1 cellular context compared by ENCODE assay signal in the genomic region with DNA sequence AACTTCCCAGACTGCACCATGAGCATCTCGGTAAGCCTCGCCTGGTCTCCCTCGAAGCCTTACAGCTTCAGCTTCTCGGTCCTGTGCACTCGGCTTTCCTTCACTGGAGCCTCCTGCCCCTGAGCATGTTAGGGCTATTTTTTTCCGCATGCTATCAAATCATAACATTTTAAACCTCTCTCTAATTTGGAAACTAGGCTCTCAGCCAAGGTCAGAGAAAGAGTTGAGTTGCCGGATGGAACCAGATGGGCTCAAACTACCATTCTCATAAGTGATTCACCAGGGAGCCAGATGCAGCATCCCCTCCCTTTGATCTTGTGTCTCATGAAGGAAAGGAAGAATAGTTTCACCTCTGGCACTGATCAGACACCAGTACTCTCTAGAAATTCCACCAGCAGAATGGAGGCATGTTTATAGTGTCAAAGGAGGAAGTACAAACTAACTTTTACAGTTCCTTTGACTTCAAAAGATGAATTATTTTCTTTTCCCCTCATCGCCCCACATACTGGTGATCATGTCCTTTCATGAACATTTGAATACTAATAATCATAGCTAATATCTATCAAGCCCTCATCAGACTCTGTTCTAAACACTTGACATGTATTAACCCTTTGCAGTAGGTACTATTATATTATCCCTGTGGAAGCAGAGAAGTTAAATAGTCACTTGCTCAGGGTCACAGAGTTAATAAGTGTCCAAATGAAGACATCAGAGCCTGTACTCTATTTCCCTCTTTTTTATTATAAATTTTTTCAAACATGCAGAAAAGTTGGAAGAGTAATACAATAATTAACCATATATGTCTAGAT.
TF ChIP-seq lines count a peak whose summit lies in the region.

No MANE protein-coding gene starts in this region.

TF ChIP-seq in HepG2, 621 proteins besides CTCF, POLR2A, EP300 and RAD21 (continued from another document):
- TF ChIP-seq ZBTB4 (CRISPR knock-in tag; IDR thresholded peaks at IDR 0.05; ENCODE audit: borderline replicate concordance) (no peak), ZNF205 (CRISPR knock-in tag; IDR thresholded peaks at IDR 0.05) (peak; percentile 20; the same call in 1 of the 2 replicates), FOXJ3 (CRISPR knock-in tag; IDR thresholded peaks at IDR 0.05; ENCODE audit: borderline replicate concordance) (peak; percentile 35; the same call in 1 of the 2 replicates), ZKSCAN8 (CRISPR knock-in tag; IDR thresholded peaks at IDR 0.05; ENCODE audit: borderline replicate concordance) (peak; percentile 36; the same call in 1 of the 2 replicates), ZNF776 (CRISPR knock-in tag; IDR thresholded peaks at IDR 0.05) (no peak), CCAR2 (optimal IDR thresholded peaks at IDR 0.05; ENCODE audit: low read depth, low read length) (no peak), NFE2L1 (CRISPR knock-in tag; IDR thresholded peaks at IDR 0.05; ENCODE audit: borderline replicate concordance) (no peak), PAXIP1 (CRISPR knock-in tag; conservative IDR thresholded peaks at IDR 0.05) (peak; percentile 53), SKI (IDR thresholded peaks at IDR 0.05; ENCODE audit: partially characterized antibody) (no peak), ARID5B (CRISPR knock-in tag; IDR thresholded peaks at IDR 0.05) (peak; percentile 46), ZKSCAN1 (IDR thresholded peaks at IDR 0.05; ENCODE audit: low read length) (no peak), SP4 (CRISPR knock-in tag; IDR thresholded peaks at IDR 0.05) (no peak), ARNT (IDR thresholded peaks at IDR 0.05) (no peak), MIXL1 (CRISPR knock-in tag; IDR thresholded peaks at IDR 0.05) (peak; percentile 39; the same call in 1 of the 2 replicates), FOSL2 (CRISPR knock-in tag; IDR thresholded peaks at IDR 0.05) (peak; percentile 59), ZNF441 (CRISPR knock-in tag; IDR thresholded peaks at IDR 0.05; ENCODE audit: borderline replicate concordance) (no peak), ZNF501 (CRISPR knock-in tag; IDR thresholded peaks at IDR 0.05) (peak; percentile 58; the same call in 1 of the 2 replicates), SP1 (IDR thresholded peaks at IDR 0.05) (no peak), SP1 (CRISPR knock-in tag; IDR thresholded peaks at IDR 0.05) (no peak), PPARG (CRISPR knock-in tag; conservative IDR thresholded peaks at IDR 0.05) (peak; percentile 62; the same call in 1 of the 2 replicates), GATAD2A (CRISPR knock-in tag; IDR thresholded peaks at IDR 0.05) (peak; percentile 86), CHD2 (IDR thresholded peaks at IDR 0.05; ENCODE audit: low read depth, low read length) (no peak), NR1H2 (CRISPR knock-in tag; IDR thresholded peaks at IDR 0.05; ENCODE audit: borderline replicate concordance, low read depth) (0 out of 2 replicates have a peak, but pooled peaks have one; percentile 26), DNMT3B (CRISPR knock-in tag; conservative IDR thresholded peaks at IDR 0.05) (no peak), ZNF570 (CRISPR knock-in tag; IDR thresholded peaks at IDR 0.05; ENCODE audit: borderline replicate concordance) (no peak), TCF7 (IDR thresholded peaks at IDR 0.05; ENCODE audit: low read depth) (peak; percentile 61), RARA (CRISPR knock-in tag; IDR thresholded peaks at IDR 0.05) (0 out of 2 replicates have a peak, but pooled peaks have one; percentile 33)
- TF ChIP-seq, protein P1, sequence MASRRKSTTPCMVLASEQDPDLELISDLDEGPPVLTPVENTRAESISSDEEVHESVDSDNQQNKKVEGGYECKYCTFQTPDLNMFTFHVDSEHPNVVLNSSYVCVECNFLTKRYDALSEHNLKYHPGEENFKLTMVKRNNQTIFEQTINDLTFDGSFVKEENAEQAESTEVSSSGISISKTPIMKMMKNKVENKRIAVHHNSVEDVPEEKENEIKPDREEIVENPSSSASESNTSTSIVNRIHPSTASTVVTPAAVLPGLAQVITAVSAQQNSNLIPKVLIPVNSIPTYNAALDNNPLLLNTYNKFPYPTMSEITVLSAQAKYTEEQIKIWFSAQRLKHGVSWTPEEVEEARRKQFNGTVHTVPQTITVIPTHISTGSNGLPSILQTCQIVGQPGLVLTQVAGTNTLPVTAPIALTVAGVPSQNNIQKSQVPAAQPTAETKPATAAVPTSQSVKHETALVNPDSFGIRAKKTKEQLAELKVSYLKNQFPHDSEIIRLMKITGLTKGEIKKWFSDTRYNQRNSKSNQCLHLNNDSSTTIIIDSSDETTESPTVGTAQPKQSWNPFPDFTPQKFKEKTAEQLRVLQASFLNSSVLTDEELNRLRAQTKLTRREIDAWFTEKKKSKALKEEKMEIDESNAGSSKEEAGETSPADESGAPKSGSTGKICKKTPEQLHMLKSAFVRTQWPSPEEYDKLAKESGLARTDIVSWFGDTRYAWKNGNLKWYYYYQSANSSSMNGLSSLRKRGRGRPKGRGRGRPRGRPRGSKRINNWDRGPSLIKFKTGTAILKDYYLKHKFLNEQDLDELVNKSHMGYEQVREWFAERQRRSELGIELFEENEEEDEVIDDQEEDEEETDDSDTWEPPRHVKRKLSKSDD (CRISPR knock-in tag; IDR thresholded peaks at IDR 0.05; ENCODE audit: low read depth), result no peak
- TF ChIP-seq, protein P2, sequence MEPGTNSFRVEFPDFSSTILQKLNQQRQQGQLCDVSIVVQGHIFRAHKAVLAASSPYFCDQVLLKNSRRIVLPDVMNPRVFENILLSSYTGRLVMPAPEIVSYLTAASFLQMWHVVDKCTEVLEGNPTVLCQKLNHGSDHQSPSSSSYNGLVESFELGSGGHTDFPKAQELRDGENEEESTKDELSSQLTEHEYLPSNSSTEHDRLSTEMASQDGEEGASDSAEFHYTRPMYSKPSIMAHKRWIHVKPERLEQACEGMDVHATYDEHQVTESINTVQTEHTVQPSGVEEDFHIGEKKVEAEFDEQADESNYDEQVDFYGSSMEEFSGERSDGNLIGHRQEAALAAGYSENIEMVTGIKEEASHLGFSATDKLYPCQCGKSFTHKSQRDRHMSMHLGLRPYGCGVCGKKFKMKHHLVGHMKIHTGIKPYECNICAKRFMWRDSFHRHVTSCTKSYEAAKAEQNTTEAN (CRISPR knock-in tag; conservative IDR thresholded peaks at IDR 0.05), result 0 out of 2 replicates have a peak, but pooled peaks have one; percentile 36
- TF ChIP-seq, protein P3, sequence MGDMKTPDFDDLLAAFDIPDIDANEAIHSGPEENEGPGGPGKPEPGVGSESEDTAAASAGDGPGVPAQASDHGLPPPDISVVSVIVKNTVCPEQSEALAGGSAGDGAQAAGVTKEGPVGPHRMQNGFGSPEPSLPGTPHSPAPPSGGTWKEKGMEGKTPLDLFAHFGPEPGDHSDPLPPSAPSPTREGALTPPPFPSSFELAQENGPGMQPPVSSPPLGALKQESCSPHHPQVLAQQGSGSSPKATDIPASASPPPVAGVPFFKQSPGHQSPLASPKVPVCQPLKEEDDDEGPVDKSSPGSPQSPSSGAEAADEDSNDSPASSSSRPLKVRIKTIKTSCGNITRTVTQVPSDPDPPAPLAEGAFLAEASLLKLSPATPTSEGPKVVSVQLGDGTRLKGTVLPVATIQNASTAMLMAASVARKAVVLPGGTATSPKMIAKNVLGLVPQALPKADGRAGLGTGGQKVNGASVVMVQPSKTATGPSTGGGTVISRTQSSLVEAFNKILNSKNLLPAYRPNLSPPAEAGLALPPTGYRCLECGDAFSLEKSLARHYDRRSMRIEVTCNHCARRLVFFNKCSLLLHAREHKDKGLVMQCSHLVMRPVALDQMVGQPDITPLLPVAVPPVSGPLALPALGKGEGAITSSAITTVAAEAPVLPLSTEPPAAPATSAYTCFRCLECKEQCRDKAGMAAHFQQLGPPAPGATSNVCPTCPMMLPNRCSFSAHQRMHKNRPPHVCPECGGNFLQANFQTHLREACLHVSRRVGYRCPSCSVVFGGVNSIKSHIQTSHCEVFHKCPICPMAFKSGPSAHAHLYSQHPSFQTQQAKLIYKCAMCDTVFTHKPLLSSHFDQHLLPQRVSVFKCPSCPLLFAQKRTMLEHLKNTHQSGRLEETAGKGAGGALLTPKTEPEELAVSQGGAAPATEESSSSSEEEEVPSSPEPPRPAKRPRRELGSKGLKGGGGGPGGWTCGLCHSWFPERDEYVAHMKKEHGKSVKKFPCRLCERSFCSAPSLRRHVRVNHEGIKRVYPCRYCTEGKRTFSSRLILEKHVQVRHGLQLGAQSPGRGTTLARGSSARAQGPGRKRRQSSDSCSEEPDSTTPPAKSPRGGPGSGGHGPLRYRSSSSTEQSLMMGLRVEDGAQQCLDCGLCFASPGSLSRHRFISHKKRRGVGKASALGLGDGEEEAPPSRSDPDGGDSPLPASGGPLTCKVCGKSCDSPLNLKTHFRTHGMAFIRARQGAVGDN (CRISPR knock-in tag; IDR thresholded peaks at IDR 0.05), result no peak
